8 cellular contexts compared by ENCODE assay signal in the genomic region with DNA sequence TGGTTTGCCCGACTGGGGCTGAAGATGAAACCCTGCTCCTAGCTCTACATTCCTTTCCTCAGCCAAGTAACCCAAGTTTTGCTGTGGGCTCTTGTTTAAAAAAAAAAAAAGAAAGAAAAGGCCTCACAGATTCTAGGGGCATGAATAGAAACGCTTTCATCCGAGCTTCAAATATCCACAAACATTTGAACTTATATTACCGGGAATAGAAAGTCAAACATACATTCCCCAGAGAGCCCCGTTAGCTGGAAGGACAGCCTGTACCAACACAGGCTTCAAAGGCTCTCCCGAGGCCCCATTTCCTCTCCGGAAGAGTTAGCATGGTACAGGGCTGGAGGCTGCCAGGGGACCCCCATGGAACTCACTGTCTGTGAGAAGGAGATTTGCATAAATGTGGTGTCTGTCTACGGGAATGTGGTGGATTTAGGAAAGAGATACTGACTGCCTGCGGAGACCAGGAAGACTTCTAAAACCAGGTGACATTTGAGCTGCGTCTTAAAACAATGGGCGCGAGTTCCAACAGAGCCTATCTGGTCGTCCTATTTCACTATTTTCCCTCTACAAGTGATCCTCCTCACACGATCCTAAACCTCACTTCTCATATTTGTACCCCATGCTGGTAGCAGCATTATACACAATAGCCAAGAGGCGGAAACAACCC. TPM values are rescaled to one million over a fixed set of nuclear protein-coding genes. Genes with fewer than 3 reads are reported as not detected.
DNase-seq lines count a peak whose midpoint lies in the region; ATAC-seq and TF ChIP-seq lines count a peak whose summit lies in the region.

No MANE protein-coding gene starts in this region.

- H3K36me3 ChIP-seq in right lobe of liver (no peaks in the 10 kb centered on the region), thyroid gland (no peaks in the 10 kb centered on the region)

- H3K4me3 ChIP-seq in cardiac fibroblast (replicated peaks in 1 of 2; ENCODE audit: low read depth in 2 of 2, low read length in 2 of 2) = peak overlapping the region; percentile 33 to 47
- peak overlapping the region in 2 of 3 donors; percentile 22 to 51 for H3K4me3 ChIP-seq in right lobe of liver
- peak overlapping the region in 2 of 3 donors; percentile 19 to 53 for H3K4me3 ChIP-seq in thyroid gland (replicated peaks in 1 of 3)

- ATAC-seq in right lobe of liver = no peak
- ATAC-seq in HG02642 (IDR thresholded peaks at IDR 0.05; ENCODE audit: poor library complexity, unreplicated experiment) = no peak

- TF ChIP-seq CTCF in cardiac fibroblast (IDR thresholded peaks at IDR 0.05; ENCODE audit: low read depth, low read length) (no peak), right lobe of liver (IDR thresholded peaks at IDR 0.05) (no peak), thyroid gland (IDR thresholded peaks at IDR 0.05) (no peak)

- intact Hi-C loops in right lobe of liver (cut with DNase I) = loop anchor here in 1 of 2 donors (5.0 kb wide), 1 partner anchor 84 kb away; no protein-coding TSS in a partner anchor
- intact Hi-C loops in thyroid gland (cut with DNase I) = no loop called here

- no peak overlapping the region for H3K27ac Mint-ChIP-seq in T-helper 2 cell treated with Interferon-gamma antibody and Interleukin-4, amounts not matched to agents 5 μg/mL and 100 μg/mL, for 36 hours

- no peaks in the 10 kb centered on the region for H3K9me3 Mint-ChIP-seq in T-helper 2 cell treated with Interferon-gamma antibody and Interleukin-4, amounts not matched to agents 5 μg/mL and 100 μg/mL, for 36 hours

- H3K27me3 Mint-ChIP-seq in T-helper 2 cell treated with Interferon-gamma antibody and Interleukin-4, amounts not matched to agents 5 μg/mL and 100 μg/mL, for 36 hours (ENCODE audit: low read depth) = peaks cover 57% of the 10 kb centered on the region

- no peak overlapping the region for H3K27ac ChIP-seq in right lobe of liver
- peak overlapping the region in 1 of 3 donors; percentile 46 for H3K27ac ChIP-seq in thyroid gland

- H3K27me3 ChIP-seq in right lobe of liver = peaks cover 0 to 8% of the 10 kb centered on the region in 2 donors
- H3K27me3 ChIP-seq in thyroid gland = no peaks in the 10 kb centered on the region

- H3K4me1 Mint-ChIP-seq in T-helper 2 cell treated with Interferon-gamma antibody and Interleukin-4, amounts not matched to agents 5 μg/mL and 100 μg/mL, for 36 hours (ENCODE audit: low read depth) = peaks cover 7% of the 10 kb centered on the region

- H3K4me1 ChIP-seq in right lobe of liver (peaks cover 0 to 5% (median 0%) of the 10 kb centered on the region in 4 donors), thyroid gland (peaks cover 0 to 12% of the 10 kb centered on the region in 2 donors)

- H3K36me3 Mint-ChIP-seq in T-helper 2 cell treated with Interferon-gamma antibody and Interleukin-4, amounts not matched to agents 5 μg/mL and 100 μg/mL, for 36 hours (ENCODE audit: low read depth) = no peaks in the 10 kb centered on the region

- peak overlapping the region; percentile 72 for H3K4me3 Mint-ChIP-seq in T-helper 2 cell treated with Interferon-gamma antibody and Interleukin-4, amounts not matched to agents 5 μg/mL and 100 μg/mL, for 36 hours

- 50% methylated on average over 12 of the region's 15 CpGs for WGBS in right lobe of liver (ENCODE audit: insufficient coverage, low coverage, low lambda C conversion rate, missing lambda C conversion rate)
- WGBS in thyroid gland, 2 donors = 55 to 58% methylated on average over 15 of the region's 15 CpGs

- no peak for DNase-seq in T-helper 2 cell treated with Interferon-gamma antibody and Interleukin-4, amounts not matched to agents 5 μg/mL and 100 μg/mL, for 36 hours (ENCODE audit: low spot score)
- DNase-seq in T-helper 2 cell = no peak
- DNase-seq in cardiac fibroblast (ENCODE audit: low read depth in 2 of 2) = peak in 1 of 2 donors; percentile 28
- no peak for DNase-seq in right lobe of liver
- no peak for DNase-seq in thyroid gland
- DNase-seq in SIG-M5 treated with dmso at 0.1 percent for 504 hours (lab: John Stamatoyannopoulos, UW; ENCODE audit: unreplicated experiment) = no peak
- no peak for DNase-seq in NCI-H1417 (lab: John Stamatoyannopoulos, UW)

- TF ChIP-seq POLR2A in right lobe of liver (IDR thresholded peaks at IDR 0.05) (no peak), thyroid gland (IDR thresholded peaks at IDR 0.05) (no peak)

- no peaks in the 10 kb centered on the region for H3K9me3 ChIP-seq in right lobe of liver
- H3K9me3 ChIP-seq in thyroid gland = no peaks in the 10 kb centered on the region

RNA-seq across cellular contexts. Expression of a gene that starts 0.7 kb away (rescaled TPM):
- total RNA-seq in right lobe of liver (not detected), thyroid gland (1 to 10 TPM in 1 of 4 donors, under 1 TPM in 2, not detected in 1; 0.27 to 2.3 (median 0.33) TPM)

RNA-seq across cellular contexts. Expression of a gene that starts 23.3 kb away (rescaled TPM):
- 1 to 10 TPM; 1.2 to 3.3 (median 2.5) TPM for total RNA-seq in right lobe of liver
- 10 to 100 TPM; 17.6 to 19.2 (median 18.1) TPM for total RNA-seq in thyroid gland

RNA-seq across cellular contexts. Expression of a gene that starts 38.2 kb away (rescaled TPM):
- total RNA-seq in right lobe of liver (100 to 1,000 TPM in 4 of 6 experiments, 10 to 100 TPM in 2; 80.0 to 143 (median 126) TPM), thyroid gland (100 to 1,000 TPM; 159 to 300 (median 187) TPM)

Comparison
In these comparisons a context has a peak if more than half of its experiments do, and no peak if none do; other contexts are left out.
1. RNA of a gene that starts 23.3 kb away (total RNA-seq): 17.6 to 19.2 TPM in thyroid gland; 1.2 to 3.3 TPM in right lobe of liver; every median in the first group is over 4 times any median in the second.
2. Peak in every context shown above with its lines, with median percentiles within 50 percentile points of each other: H3K4me3 ChIP-seq.